ENCODE assay signal across 8 cellular contexts in the genomic region with DNA sequence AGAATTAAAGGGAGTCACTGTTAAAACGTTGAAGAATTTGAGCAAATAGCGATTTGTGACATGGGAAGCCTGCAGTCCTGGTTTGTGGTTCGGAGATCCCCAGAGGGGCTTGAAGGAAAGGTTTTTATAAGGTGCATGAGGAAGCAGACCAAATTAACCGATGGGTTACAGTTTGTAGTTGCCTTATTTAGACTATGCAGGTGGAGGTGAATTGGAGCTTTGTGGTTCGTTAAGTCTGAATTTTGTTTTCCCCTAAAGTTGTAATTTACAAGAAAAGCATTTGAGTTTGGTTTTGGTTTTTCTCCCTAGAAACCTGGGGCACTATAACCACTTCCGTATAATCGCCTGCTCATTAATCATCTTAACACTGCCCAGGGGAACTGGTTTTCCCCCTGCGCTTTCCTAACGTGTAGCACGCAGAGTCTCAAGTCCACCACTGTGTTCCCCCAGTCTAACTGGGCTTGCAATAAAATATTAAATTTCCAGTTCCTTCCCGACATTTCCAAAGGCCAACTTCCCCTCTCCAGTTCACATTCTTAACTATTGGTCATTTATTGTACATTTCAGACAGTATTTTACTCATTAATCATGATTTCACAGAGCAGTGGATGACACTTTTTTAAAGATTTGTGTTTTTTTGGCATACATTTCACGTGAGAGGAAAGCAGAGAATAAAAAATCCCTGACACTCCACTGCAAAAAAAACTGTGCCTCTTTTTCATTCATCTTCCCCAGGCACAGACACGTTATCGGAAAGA. TPM values are rescaled to one million over a fixed set of nuclear protein-coding genes. Genes with fewer than 3 reads are reported as not detected.
DNase-seq lines count a peak whose midpoint lies in the region; ATAC-seq and TF ChIP-seq lines count a peak whose summit lies in the region.

No MANE protein-coding gene starts in this region.

- peaks cover 29% of the 10 kb centered on the region; the same call in 1 of the 2 replicates for H3K9me3 ChIP-seq in DOHH2 (ENCODE audit: control insufficient read depth, insufficient read depth, low read length)
- no peaks in the 10 kb centered on the region for H3K9me3 ChIP-seq in mesodermal cell (ENCODE audit: control insufficient read depth, low read length)
- no peaks in the 10 kb centered on the region for H3K9me3 ChIP-seq in vagina

- H3K9me2 ChIP-seq in DOHH2 (replicated peaks; ENCODE audit: control insufficient read depth, low read length) = no peaks in the 10 kb centered on the region

- H3K4me2 ChIP-seq in DOHH2 (ENCODE audit: low read length) = peak overlapping the region; percentile 67

- 13 to 17% methylated on average over 12 to 13 of the region's 14 CpGs for WGBS in mesodermal cell (ENCODE audit: insufficient coverage in 2 of 2), 2 experiments

- H3K4me3 ChIP-seq in DOHH2 (ENCODE audit: low read length) (peak overlapping the region; percentile 88), HL-60 (replicated peaks; ENCODE audit: insufficient read depth, low read length) (peak overlapping the region; percentile 88), mesodermal cell (ENCODE audit: extremely low read depth, insufficient read depth, low read length, poor library complexity, severe bottlenecking) (peak overlapping the region; percentile 90), vagina (peak overlapping the region; percentile 94 to 99)

- peak; percentile 24 for ATAC-seq in GM19351 (IDR thresholded peaks at IDR 0.05; ENCODE audit: unreplicated experiment)
- peak; percentile 43 for ATAC-seq in SK-N-SH treated with all-trans-retinoic acid at 6 μM for 48 hours
- ATAC-seq in GM21526 (IDR thresholded peaks at IDR 0.05; ENCODE audit: low FRiP score, unreplicated experiment) = no peak

- peak in 1 of 2 experiments; percentile 49 for DNase-seq in HL-60 (ENCODE audit: low read depth in 1 of 2, low spot score in 1 of 2)
- DNase-seq in dermis blood vessel endothelial cell = peak; percentile 67
- peak in 1 of 2 donors; percentile 70 for DNase-seq in vagina (ENCODE audit: extremely low spot score in 2 of 2)

- 0 out of 2 replicates have a peak, but pooled peaks cover 6% of the 10 kb centered on the region for H4K20me1 ChIP-seq in DOHH2 (ENCODE audit: control insufficient read depth, insufficient read depth, low read depth, low read length)

- no peaks in the 10 kb centered on the region for H3K27me3 ChIP-seq in DOHH2 (ENCODE audit: control insufficient read depth, low read length)
- H3K27me3 ChIP-seq in HL-60 (ENCODE audit: insufficient read depth, poor library complexity, severe bottlenecking) = no peaks in the 10 kb centered on the region
- no peaks in the 10 kb centered on the region for H3K27me3 ChIP-seq in vagina

- TF ChIP-seq POLR2A in vagina (IDR thresholded peaks at IDR 0.05) = no peak

- H3K27ac ChIP-seq in DOHH2 (ENCODE audit: low read depth, low read length) (peak overlapping the region; percentile 75), HL-60 (replicated peaks) (peak overlapping the region; percentile 94), mesodermal cell (ENCODE audit: low read depth, low read length, severe bottlenecking) (peak overlapping the region; percentile 96), vagina (peak overlapping the region; percentile 87)

- intact Hi-C loops in vagina (cut with DNase I) = loop anchor here (10.0 kb wide), 2 partner anchors 420 to 1500 kb away; partner anchors contain the start of genes ARMC5, MYL11 and TBC1D10B

- no peak for TF ChIP-seq CTCF in DOHH2 (IDR thresholded peaks at IDR 0.05; ENCODE audit: low read depth, low read length, poor library complexity, severe bottlenecking)
- TF ChIP-seq CTCF in HL-60 (IDR thresholded peaks at IDR 0.05; ENCODE audit: insufficient read depth, low read length) = no peak
- no peak for TF ChIP-seq CTCF in vagina (IDR thresholded peaks at IDR 0.05)

- H3F3A ChIP-seq in DOHH2 (ENCODE audit: control insufficient read depth, insufficient read depth) = peaks cover 9% of the 10 kb centered on the region

- H3K36me3 ChIP-seq in DOHH2 (ENCODE audit: control insufficient read depth, low read length) = peaks cover 56% of the 10 kb centered on the region
- H3K36me3 ChIP-seq in mesodermal cell (ENCODE audit: control insufficient read depth, insufficient read depth, low read length) = peaks cover 32% of the 10 kb centered on the region
- H3K36me3 ChIP-seq in vagina = no peaks in the 10 kb centered on the region

- peaks cover 46% of the 10 kb centered on the region for H3K4me1 ChIP-seq in DOHH2 (ENCODE audit: control insufficient read depth, low read length)
- H3K4me1 ChIP-seq in mesodermal cell (ENCODE audit: control insufficient read depth, insufficient read depth, low read length, poor library complexity, severe bottlenecking) = peaks cover 27% of the 10 kb centered on the region
- peaks cover 50% of the 10 kb centered on the region for H3K4me1 ChIP-seq in vagina

- peaks cover 62% of the 10 kb centered on the region for H3K79me2 ChIP-seq in DOHH2 (ENCODE audit: control insufficient read depth, low read length)

TF ChIP-seq in SK-N-SH treated with all-trans-retinoic acid at 6 μM for 48 hours, 23 proteins besides CTCF, POLR2A, EP300 and RAD21:
- TF ChIP-seq, protein P1, sequence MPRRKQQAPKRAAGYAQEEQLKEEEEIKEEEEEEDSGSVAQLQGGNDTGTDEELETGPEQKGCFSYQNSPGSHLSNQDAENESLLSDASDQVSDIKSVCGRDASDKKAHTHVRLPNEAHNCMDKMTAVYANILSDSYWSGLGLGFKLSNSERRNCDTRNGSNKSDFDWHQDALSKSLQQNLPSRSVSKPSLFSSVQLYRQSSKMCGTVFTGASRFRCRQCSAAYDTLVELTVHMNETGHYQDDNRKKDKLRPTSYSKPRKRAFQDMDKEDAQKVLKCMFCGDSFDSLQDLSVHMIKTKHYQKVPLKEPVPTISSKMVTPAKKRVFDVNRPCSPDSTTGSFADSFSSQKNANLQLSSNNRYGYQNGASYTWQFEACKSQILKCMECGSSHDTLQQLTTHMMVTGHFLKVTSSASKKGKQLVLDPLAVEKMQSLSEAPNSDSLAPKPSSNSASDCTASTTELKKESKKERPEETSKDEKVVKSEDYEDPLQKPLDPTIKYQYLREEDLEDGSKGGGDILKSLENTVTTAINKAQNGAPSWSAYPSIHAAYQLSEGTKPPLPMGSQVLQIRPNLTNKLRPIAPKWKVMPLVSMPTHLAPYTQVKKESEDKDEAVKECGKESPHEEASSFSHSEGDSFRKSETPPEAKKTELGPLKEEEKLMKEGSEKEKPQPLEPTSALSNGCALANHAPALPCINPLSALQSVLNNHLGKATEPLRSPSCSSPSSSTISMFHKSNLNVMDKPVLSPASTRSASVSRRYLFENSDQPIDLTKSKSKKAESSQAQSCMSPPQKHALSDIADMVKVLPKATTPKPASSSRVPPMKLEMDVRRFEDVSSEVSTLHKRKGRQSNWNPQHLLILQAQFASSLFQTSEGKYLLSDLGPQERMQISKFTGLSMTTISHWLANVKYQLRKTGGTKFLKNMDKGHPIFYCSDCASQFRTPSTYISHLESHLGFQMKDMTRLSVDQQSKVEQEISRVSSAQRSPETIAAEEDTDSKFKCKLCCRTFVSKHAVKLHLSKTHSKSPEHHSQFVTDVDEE (CRISPR knock-in tag; IDR thresholded peaks at IDR 0.05) = no peak
- TF ChIP-seq BACH2 (CRISPR knock-in tag; IDR thresholded peaks at IDR 0.05; ENCODE audit: borderline replicate concordance) (no peak), TCF4 (CRISPR knock-in tag; IDR thresholded peaks at IDR 0.05; ENCODE audit: borderline replicate concordance) (no peak), PPARA (CRISPR knock-in tag; IDR thresholded peaks at IDR 0.05; ENCODE audit: borderline replicate concordance) (no peak), ZNF8 (CRISPR knock-in tag; IDR thresholded peaks at IDR 0.05) (no peak), ZFP30 (CRISPR knock-in tag; IDR thresholded peaks at IDR 0.05) (no peak), ZFP3 (CRISPR knock-in tag; IDR thresholded peaks at IDR 0.05) (no peak), GLIS3 (CRISPR knock-in tag; IDR thresholded peaks at IDR 0.05) (no peak), OSR1 (CRISPR knock-in tag; IDR thresholded peaks at IDR 0.05) (no peak), CSRNP3 (CRISPR knock-in tag; IDR thresholded peaks at IDR 0.05) (no peak)
- TF ChIP-seq, protein P2, sequence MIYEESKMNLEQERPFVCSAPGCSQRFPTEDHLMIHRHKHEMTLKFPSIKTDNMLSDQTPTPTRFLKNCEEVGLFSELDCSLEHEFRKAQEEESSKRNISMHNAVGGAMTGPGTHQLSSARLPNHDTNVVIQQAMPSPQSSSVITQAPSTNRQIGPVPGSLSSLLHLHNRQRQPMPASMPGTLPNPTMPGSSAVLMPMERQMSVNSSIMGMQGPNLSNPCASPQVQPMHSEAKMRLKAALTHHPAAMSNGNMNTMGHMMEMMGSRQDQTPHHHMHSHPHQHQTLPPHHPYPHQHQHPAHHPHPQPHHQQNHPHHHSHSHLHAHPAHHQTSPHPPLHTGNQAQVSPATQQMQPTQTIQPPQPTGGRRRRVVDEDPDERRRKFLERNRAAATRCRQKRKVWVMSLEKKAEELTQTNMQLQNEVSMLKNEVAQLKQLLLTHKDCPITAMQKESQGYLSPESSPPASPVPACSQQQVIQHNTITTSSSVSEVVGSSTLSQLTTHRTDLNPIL (CRISPR knock-in tag; IDR thresholded peaks at IDR 0.05; ENCODE audit: low read depth) = no peak

RNA-seq across cellular contexts. Expression of gene ZNF267, which starts 0.9 kb away (rescaled TPM):
- 33.4 and 41.4 TPM in 2 replicates for total RNA-seq in dermis blood vessel endothelial cell
- polyA plus RNA-seq in mesodermal cell (2013, experiment 1 of 2) = 9.8 TPM
- polyA plus RNA-seq in mesodermal cell (2013, experiment 2 of 2) = 12.9 TPM
- 14.2 TPM for total RNA-seq in vagina
